8 cellular contexts compared by ENCODE assay signal in the genomic region with DNA sequence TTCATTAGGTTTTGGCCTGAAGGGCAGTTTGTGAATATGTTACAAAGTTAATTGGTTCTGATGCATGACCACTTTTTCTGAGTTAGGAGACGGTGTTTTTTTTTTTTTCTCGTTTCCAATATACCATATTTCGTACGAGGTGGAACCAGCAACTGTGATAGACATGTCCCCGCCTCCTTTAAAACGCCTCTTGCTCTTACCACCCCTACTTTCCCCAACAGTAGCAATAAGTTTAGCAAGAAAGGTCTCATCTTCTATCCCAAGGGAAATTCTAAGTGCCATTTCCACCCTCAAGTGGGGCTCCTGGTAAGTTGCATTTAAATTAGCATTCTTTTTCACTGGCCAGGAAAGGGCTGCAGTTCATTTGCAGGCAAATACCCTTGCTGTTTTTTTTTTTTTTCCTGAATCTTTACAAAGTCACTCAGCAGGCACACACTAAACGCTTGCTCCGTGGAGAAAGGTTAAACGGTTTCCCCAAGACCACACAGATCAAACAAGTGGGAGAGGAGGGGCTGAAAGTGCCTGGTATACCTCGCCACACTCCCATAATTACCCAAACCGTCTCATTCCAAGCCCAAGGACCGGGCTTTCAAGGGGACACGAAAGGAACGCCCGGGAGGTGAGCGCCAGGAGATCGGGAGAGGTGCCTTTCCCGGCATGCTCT. TPM values are rescaled to one million over a fixed set of nuclear protein-coding genes. Genes with fewer than 3 reads are reported as not detected.
DNase-seq lines count a peak whose midpoint lies in the region; TF ChIP-seq lines count a peak whose summit lies in the region.

No MANE protein-coding gene starts in this region.

- H3K9ac ChIP-seq in SK-N-MC (ENCODE audit: insufficient read length) = peak overlapping the region; percentile 79

- H3K4me1 Mint-ChIP-seq in T-helper 2 cell treated with Interferon-gamma antibody and Interleukin-4, amounts not matched to agents 5 μg/mL and 100 μg/mL, for 36 hours (ENCODE audit: low read depth) = peaks cover 5% of the 10 kb centered on the region
- no peaks in the 10 kb centered on the region for H3K4me1 Mint-ChIP-seq in progenitor cell of endocrine pancreas (ENCODE audit: low read depth)

- H3K36me3 Mint-ChIP-seq in T-helper 2 cell treated with Interferon-gamma antibody and Interleukin-4, amounts not matched to agents 5 μg/mL and 100 μg/mL, for 36 hours (ENCODE audit: low read depth) = no peaks in the 10 kb centered on the region
- H3K36me3 Mint-ChIP-seq in progenitor cell of endocrine pancreas (ENCODE audit: insufficient read depth) = peaks cover 2% of the 10 kb centered on the region

- no peaks in the 10 kb centered on the region for H3K9me3 ChIP-seq in SK-N-MC (ENCODE audit: low read depth, low read length)

- peak overlapping the region; percentile 86 for H3K27ac ChIP-seq in SK-N-MC

- H3K9me3 Mint-ChIP-seq in T-helper 2 cell treated with Interferon-gamma antibody and Interleukin-4, amounts not matched to agents 5 μg/mL and 100 μg/mL, for 36 hours = peaks cover 8% of the 10 kb centered on the region
- peaks cover 13% of the 10 kb centered on the region for H3K9me3 Mint-ChIP-seq in progenitor cell of endocrine pancreas (ENCODE audit: low read depth)

- H3K4me3 Mint-ChIP-seq in T-helper 2 cell treated with Interferon-gamma antibody and Interleukin-4, amounts not matched to agents 5 μg/mL and 100 μg/mL, for 36 hours = peak overlapping the region; percentile 75
- peak overlapping the region; percentile 67 for H3K4me3 Mint-ChIP-seq in progenitor cell of endocrine pancreas (ENCODE audit: low read depth)

- H3K36me3 ChIP-seq in SK-N-MC (ENCODE audit: insufficient read depth, low read length) = no peaks in the 10 kb centered on the region

- H3K27me3 Mint-ChIP-seq in T-helper 2 cell treated with Interferon-gamma antibody and Interleukin-4, amounts not matched to agents 5 μg/mL and 100 μg/mL, for 36 hours (ENCODE audit: low read depth) = peaks cover 17% of the 10 kb centered on the region
- peaks cover 11% of the 10 kb centered on the region for H3K27me3 Mint-ChIP-seq in progenitor cell of endocrine pancreas

- H3K27ac Mint-ChIP-seq in T-helper 2 cell treated with Interferon-gamma antibody and Interleukin-4, amounts not matched to agents 5 μg/mL and 100 μg/mL, for 36 hours = peak overlapping the region; percentile 63
- H3K27ac Mint-ChIP-seq in progenitor cell of endocrine pancreas = peak overlapping the region; percentile 67

- no peak for DNase-seq in T-helper 2 cell treated with Interferon-gamma antibody and Interleukin-4, amounts not matched to agents 5 μg/mL and 100 μg/mL, for 36 hours (ENCODE audit: low spot score)
- DNase-seq in T-helper 2 cell = no peak
- DNase-seq in SK-N-MC (ENCODE audit: low read depth, low spot score) = no peak
- DNase-seq in fibroblast of mammary gland (ENCODE audit: low read depth) = no peak
- no peak for DNase-seq in progenitor cell of endocrine pancreas (ENCODE audit: low spot score, unreplicated experiment)
- no peak for DNase-seq in NCI-H1092 (lab: John Stamatoyannopoulos, UW)
- DNase-seq in HPDE6-E6E7 (ENCODE audit: extremely low spot score) = no peak
- no peak for DNase-seq in foreskin melanocyte

- TF ChIP-seq CTCF in fibroblast of mammary gland (conservative IDR thresholded peaks at IDR 0.05; ENCODE audit: control insufficient read depth, insufficient read depth, low read depth, low read length) (no peak), progenitor cell of endocrine pancreas (IDR thresholded peaks at IDR 0.05; ENCODE audit: unreplicated experiment) (no peak)

- peak overlapping the region; percentile 86 for H3K4me3 ChIP-seq in SK-N-MC
- H3K4me3 ChIP-seq in fibroblast of mammary gland (ENCODE audit: control insufficient read depth, low read depth, low read length) = peak overlapping the region; percentile 52

RNA-seq across cellular contexts. Expression of a gene that starts 39.5 kb away (rescaled TPM):
- 64.0 and 71.2 TPM in 2 replicates for total RNA-seq in progenitor cell of endocrine pancreas
